23 cellular contexts compared by ENCODE assay signal in the genomic region with DNA sequence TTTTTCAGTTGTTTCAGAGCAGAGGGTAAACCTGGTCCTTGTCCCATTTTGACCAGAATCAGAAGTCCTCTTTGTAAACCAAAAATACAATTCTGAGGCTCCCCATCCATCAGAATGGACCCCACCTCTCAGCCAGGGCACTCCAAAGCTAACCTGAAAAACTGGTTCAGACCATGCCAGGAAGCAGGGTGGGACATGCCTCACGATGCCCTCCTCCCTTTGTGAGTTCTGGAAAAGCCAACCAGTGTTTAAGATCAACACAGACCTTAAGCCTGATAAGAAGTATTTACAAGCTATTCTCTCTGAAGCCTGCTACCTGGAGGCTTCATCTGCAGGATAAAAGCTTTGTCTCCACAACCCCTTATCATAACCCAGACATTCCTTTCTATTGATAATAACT.
"Had no signal": no experiment of that assay in that cellular context is flagged by ENCODE, and none has a peak within 500 bp of the region (broad histone marks: within the 10 kb centered on the region; RNA-seq: fewer than 3 reads in every experiment).

No MANE protein-coding gene starts in this region.

- H3K27me3 ChIP-seq: esophagus squamous epithelium, gastroesophageal sphincter, neural progenitor cell, pancreas, spleen, tibial nerve had no signal

- H3K9me3 Mint-ChIP-seq: dendritic cell treated with granulocyte-macrophage colony-stimulating factor and Interleukin-4, amounts not matched to agents 40 ng/mL and 50 ng/mL, for 4 days; effector memory CD8-positive, alpha-beta T cell; natural killer cell; stimulated activated memory B cell treated with anti-CD40 and anti-IgM and Interleukin-4, amounts not matched to agents 10 μg/mL and 1 μg/mL and 100 μg/mL, for 72 hours; stimulated activated naive CD8-positive, alpha-beta T cell treated with anti-CD3 and anti-CD28 coated beads, Interleukin-15, Interleukin-2, amounts not matched to agents 100 ng/mL and 50 ng/mL, for 24 hours had no signal

- H3K4me1 ChIP-seq: neural progenitor cell, pancreas had no signal

- H3K36me3 ChIP-seq: esophagus squamous epithelium, gastroesophageal sphincter, neural progenitor cell, pancreas, spleen, tibial nerve had no signal

- H3K27ac Mint-ChIP-seq: dendritic cell treated with granulocyte-macrophage colony-stimulating factor and Interleukin-4, amounts not matched to agents 40 ng/mL and 50 ng/mL, for 4 days; effector memory CD8-positive, alpha-beta T cell; natural killer cell; stimulated activated memory B cell treated with anti-CD40 and anti-IgM and Interleukin-4, amounts not matched to agents 10 μg/mL and 1 μg/mL and 100 μg/mL, for 72 hours; stimulated activated naive CD8-positive, alpha-beta T cell treated with anti-CD3 and anti-CD28 coated beads, Interleukin-15, Interleukin-2, amounts not matched to agents 100 ng/mL and 50 ng/mL, for 24 hours had no signal

- H3K9me3 ChIP-seq: esophagus squamous epithelium, gastroesophageal sphincter, mucosa of descending colon, pancreas, spleen, tibial nerve had no signal

- FAIRE-seq: pancreas, urothelium cell line had no signal

- H3K4me1 Mint-ChIP-seq: natural killer cell; stimulated activated memory B cell treated with anti-CD40 and anti-IgM and Interleukin-4, amounts not matched to agents 10 μg/mL and 1 μg/mL and 100 μg/mL, for 72 hours had no signal

- H3K4me3 ChIP-seq: esophagus squamous epithelium, gastroesophageal sphincter, mucosa of descending colon, neural progenitor cell, pancreas, spleen, tibial nerve had no signal

- H3K27ac ChIP-seq: esophagus squamous epithelium, gastroesophageal sphincter, neural progenitor cell, pancreas, spleen, tibial nerve had no signal

- DNase-seq: effector memory CD8-positive, alpha-beta T cell; esophagus squamous epithelium; foreskin fibroblast; glutamatergic neuron; islet precursor cell; mammary epithelial cell; mucosa of descending colon; natural killer cell; nucleus accumbens; pancreas; spleen; stimulated activated CD4-positive, alpha-beta T cell treated with anti-CD3 and anti-CD28 coated beads, Interleukin-15, amount 100 ng/mL, for 24 hours; stimulated activated CD4-positive, alpha-beta T cell treated with anti-CD3 and anti-CD28 coated beads, Interleukin-1b, Interleukin-23, amount 100 ng/mL, for 48 hours; stimulated activated CD4-positive, alpha-beta T cell treated with anti-CD3 and anti-CD28 coated beads, Interleukin-4, amount 100 ng/mL, for 24 hours had no signal

- H3K27me3 Mint-ChIP-seq: stimulated activated naive CD8-positive, alpha-beta T cell treated with anti-CD3 and anti-CD28 coated beads, Interleukin-15, Interleukin-2, amounts not matched to agents 100 ng/mL and 50 ng/mL, for 24 hours had no signal

- H3K4me3 Mint-ChIP-seq: dendritic cell treated with granulocyte-macrophage colony-stimulating factor and Interleukin-4, amounts not matched to agents 40 ng/mL and 50 ng/mL, for 4 days; effector memory CD8-positive, alpha-beta T cell; natural killer cell; neural progenitor cell; stimulated activated memory B cell treated with anti-CD40 and anti-IgM and Interleukin-4, amounts not matched to agents 10 μg/mL and 1 μg/mL and 100 μg/mL, for 72 hours; stimulated activated naive CD8-positive, alpha-beta T cell treated with anti-CD3 and anti-CD28 coated beads, Interleukin-15, Interleukin-2, amounts not matched to agents 100 ng/mL and 50 ng/mL, for 24 hours had no signal

- ATAC-seq: effector memory CD8-positive, alpha-beta T cell; gastroesophageal sphincter; left lobe of liver; mucosa of descending colon; natural killer cell; pancreas; sciatic nerve had no signal

- H3K36me3 Mint-ChIP-seq: natural killer cell; neural progenitor cell; stimulated activated memory B cell treated with anti-CD40 and anti-IgM and Interleukin-4, amounts not matched to agents 10 μg/mL and 1 μg/mL and 100 μg/mL, for 72 hours had no signal
